33 cellular contexts compared by ENCODE assay signal in the genomic region with DNA sequence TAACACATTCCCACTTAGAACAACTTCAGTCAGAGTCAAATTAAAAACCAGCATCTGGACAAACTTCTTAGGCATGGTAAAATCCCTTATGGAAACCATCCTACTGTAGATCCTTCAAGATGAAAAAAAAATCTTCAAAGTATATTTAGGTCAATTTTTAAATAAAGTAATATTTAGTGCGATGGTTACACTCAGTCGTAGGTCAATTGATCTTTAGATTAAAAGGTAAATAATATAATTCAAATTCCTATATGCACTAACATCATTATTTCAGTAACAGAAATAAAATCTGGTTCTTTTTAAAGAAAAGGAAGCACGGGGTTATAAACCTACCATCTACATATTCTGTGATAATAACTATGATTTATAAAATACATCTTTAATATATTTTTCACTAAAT. TPM values are rescaled to one million over a fixed set of nuclear protein-coding genes. Genes with fewer than 3 reads are reported as not detected.
"Had no signal": no experiment of that assay in that cellular context is flagged by ENCODE, and none has a peak within 500 bp of the region (broad histone marks: within the 10 kb centered on the region; RNA-seq: fewer than 3 reads in every experiment).

A gene (minus strand): TSS at position 101 of the 400 bp plus-strand sequence. CDS start 2 bp downstream, at position 99.

- H3K9me3 Mint-ChIP-seq: stimulated activated naive B cell treated with anti-CD40 and anti-IgM and Interleukin-4, amounts not matched to agents 10 μg/mL and 1 μg/mL and 100 μg/mL, for 72 hours; stimulated activated naive CD8-positive, alpha-beta T cell treated with anti-CD3 and anti-CD28 coated beads, Interleukin-15, amount 100 ng/mL, for 72 hours; stimulated activated naive CD8-positive, alpha-beta T cell treated with anti-CD3 and anti-CD28 coated beads, Interleukin-15, Interleukin-2, amounts not matched to agents 100 ng/mL and 50 ng/mL, for 24 hours; type B pancreatic cell had no signal

- H3K27me3 ChIP-seq: stomach, suprapubic skin, testis, thyroid gland, tibial artery, tibial nerve, transverse colon, upper lobe of left lung, upper lobe of right lung, uterus, vagina had no signal

- H3K27ac ChIP-seq: stomach, suprapubic skin, testis, thoracic aorta, thyroid gland, tibial artery, tibial nerve, transverse colon, upper lobe of left lung, upper lobe of right lung, uterus, vagina had no signal

- H3K4me3 ChIP-seq: stomach, suprapubic skin, testis, thoracic aorta, thyroid gland, tibial artery, tibial nerve, transverse colon, upper lobe of left lung, upper lobe of right lung, uterus, vagina had no signal

- H3K27me3 Mint-ChIP-seq: stimulated activated memory B cell treated with anti-CD40 and anti-IgM and Interleukin-4, amounts not matched to agents 10 μg/mL and 1 μg/mL and 100 μg/mL, for 72 hours; stimulated activated naive B cell treated with anti-CD40 and anti-IgM and Interleukin-4, amounts not matched to agents 10 μg/mL and 1 μg/mL and 100 μg/mL, for 72 hours; stimulated activated naive CD8-positive, alpha-beta T cell treated with anti-CD3 and anti-CD28 coated beads, Interleukin-15, amount 100 ng/mL, for 72 hours; type B pancreatic cell had no signal

- H3K27ac Mint-ChIP-seq: stimulated activated effector memory CD8-positive, alpha-beta T cell treated with anti-CD3 and anti-CD28 coated beads, Interleukin-12 subunit alpha, Interleukin-12 subunit beta, amount 100 ng/mL, for 72 hours; stimulated activated memory B cell treated with anti-CD40 and anti-IgM and Interleukin-4, amounts not matched to agents 10 μg/mL and 1 μg/mL and 100 μg/mL, for 72 hours; stimulated activated naive B cell treated with anti-CD40 and anti-IgM and Interleukin-4, amounts not matched to agents 10 μg/mL and 1 μg/mL and 100 μg/mL, for 72 hours; stimulated activated naive CD8-positive, alpha-beta T cell treated with anti-CD3 and anti-CD28 coated beads, Interleukin-15, amount 100 ng/mL, for 72 hours; stimulated activated naive CD8-positive, alpha-beta T cell treated with anti-CD3 and anti-CD28 coated beads, Interleukin-15, Interleukin-2, amounts not matched to agents 100 ng/mL and 50 ng/mL, for 24 hours; type B pancreatic cell had no signal

- H3K9me3 ChIP-seq: stomach, suprapubic skin, testis, thoracic aorta, thyroid gland, tibial artery, tibial nerve, transverse colon, upper lobe of left lung, upper lobe of right lung, uterus, vagina had no signal

- H3K4me3 Mint-ChIP-seq: stimulated activated effector memory CD8-positive, alpha-beta T cell treated with anti-CD3 and anti-CD28 coated beads, Interleukin-12 subunit alpha, Interleukin-12 subunit beta, amount 100 ng/mL, for 72 hours; stimulated activated memory B cell treated with anti-CD40 and anti-IgM and Interleukin-4, amounts not matched to agents 10 μg/mL and 1 μg/mL and 100 μg/mL, for 72 hours; stimulated activated naive B cell treated with anti-CD40 and anti-IgM and Interleukin-4, amounts not matched to agents 10 μg/mL and 1 μg/mL and 100 μg/mL, for 72 hours; stimulated activated naive CD8-positive, alpha-beta T cell treated with anti-CD3 and anti-CD28 coated beads, Interleukin-15, amount 100 ng/mL, for 72 hours; stimulated activated naive CD8-positive, alpha-beta T cell treated with anti-CD3 and anti-CD28 coated beads, Interleukin-15, Interleukin-2, amounts not matched to agents 100 ng/mL and 50 ng/mL, for 24 hours; type B pancreatic cell had no signal

- H3K4me1 ChIP-seq: stomach, suprapubic skin, testis, thyroid gland, tibial artery, tibial nerve, transverse colon, upper lobe of left lung, upper lobe of right lung, uterus, vagina had no signal

- H3K36me3 ChIP-seq: stomach, suprapubic skin, thoracic aorta, thyroid gland, tibial artery, tibial nerve, transverse colon, upper lobe of left lung, upper lobe of right lung, uterus, vagina had no signal

- H3K36me3 Mint-ChIP-seq: stimulated activated effector memory CD8-positive, alpha-beta T cell treated with anti-CD3 and anti-CD28 coated beads, Interleukin-12 subunit alpha, Interleukin-12 subunit beta, amount 100 ng/mL, for 72 hours; stimulated activated memory B cell treated with anti-CD40 and anti-IgM and Interleukin-4, amounts not matched to agents 10 μg/mL and 1 μg/mL and 100 μg/mL, for 72 hours; stimulated activated naive B cell treated with anti-CD40 and anti-IgM and Interleukin-4, amounts not matched to agents 10 μg/mL and 1 μg/mL and 100 μg/mL, for 72 hours; type B pancreatic cell had no signal

- ATAC-seq: stimulated activated effector memory CD8-positive, alpha-beta T cell treated with anti-CD3 and anti-CD28 coated beads, Interleukin-12 subunit alpha, Interleukin-12 subunit beta, amount 100 ng/mL, for 72 hours; stimulated activated naive B cell treated with anti-CD40 and anti-IgM and Interleukin-4, amounts not matched to agents 10 μg/mL and 1 μg/mL and 100 μg/mL, for 72 hours; stimulated activated naive CD8-positive, alpha-beta T cell treated with anti-CD3 and anti-CD28 coated beads, Interleukin-15, amount 100 ng/mL, for 72 hours; stimulated activated naive CD8-positive, alpha-beta T cell treated with anti-CD3 and anti-CD28 coated beads, Interleukin-15, Interleukin-2, amounts not matched to agents 100 U/mL and 50 U/mL, for 24 hours; upper lobe of right lung had no signal

- H3K4me1 Mint-ChIP-seq: stimulated activated effector memory CD8-positive, alpha-beta T cell treated with anti-CD3 and anti-CD28 coated beads, Interleukin-12 subunit alpha, Interleukin-12 subunit beta, amount 100 ng/mL, for 72 hours; stimulated activated memory B cell treated with anti-CD40 and anti-IgM and Interleukin-4, amounts not matched to agents 10 μg/mL and 1 μg/mL and 100 μg/mL, for 72 hours; stimulated activated naive B cell treated with anti-CD40 and anti-IgM and Interleukin-4, amounts not matched to agents 10 μg/mL and 1 μg/mL and 100 μg/mL, for 72 hours; stimulated activated naive CD8-positive, alpha-beta T cell treated with anti-CD3 and anti-CD28 coated beads, Interleukin-15, amount 100 ng/mL, for 72 hours had no signal

- DNase-seq: stimulated activated CD4-positive, alpha-beta T cell treated with anti-CD3 and anti-CD28 coated beads, Interleukin-2, amount 100 ng/mL, for 48 hours; stimulated activated CD4-positive, alpha-beta T cell treated with anti-CD3 and anti-CD28 coated beads, Interleukin-4, amount 100 ng/mL, for 1 hour; stimulated activated CD4-positive, alpha-beta T cell treated with anti-CD3 and anti-CD28 coated beads, Interleukin-4, amount 100 ng/mL, for 24 hours; stimulated activated CD4-positive, alpha-beta T cell treated with anti-CD3 and anti-CD28 coated beads, Interleukin-4, amount 100 ng/mL, for 4 hours; stimulated activated CD8-positive, alpha-beta memory T cell treated with anti-CD3 and anti-CD28 coated beads, Interleukin-4, amount 100 ng/mL, for 48 hours; stimulated activated naive B cell treated with anti-CD40 and anti-IgM and Interleukin-4, amounts not matched to agents 10 μg/mL and 1 μg/mL and 100 μg/mL, for 72 hours; stimulated activated naive CD4-positive, alpha-beta T cell; stimulated activated naive CD4-positive, alpha-beta T cell treated with Interleukin-2 at 50 U/mL for 16 hours; stimulated activated naive CD8-positive, alpha-beta T cell treated with anti-CD3 and anti-CD28 coated beads, Interleukin-15, amount 100 ng/mL, for 72 hours; stimulated activated naive CD8-positive, alpha-beta T cell treated with anti-CD3 and anti-CD28 coated beads, Interleukin-15, Interleukin-2, amounts not matched to agents 100 U/mL and 50 U/mL, for 24 hours; stomach; substantia nigra; testis; thyroid gland; tibial artery; transverse colon; upper lobe of left lung; upper lobe of right lung; uterus had no signal

- FAIRE-seq: urothelium cell line had no signal

RNA-seq across cellular contexts. Expression of the gene that starts here (rescaled TPM):
- total RNA-seq: stomach, subcutaneous adipose tissue, suprapubic skin, temporal lobe, testis, thoracic aorta, thyroid gland, tibial nerve, transverse colon, upper lobe of left lung, upper lobe of right lung, ureter, urinary bladder, vagina had no signal
- polyA plus RNA-seq: stomach, thymus, urinary bladder had no signal
